1 cellular context compared by ENCODE assay signal in the genomic region with DNA sequence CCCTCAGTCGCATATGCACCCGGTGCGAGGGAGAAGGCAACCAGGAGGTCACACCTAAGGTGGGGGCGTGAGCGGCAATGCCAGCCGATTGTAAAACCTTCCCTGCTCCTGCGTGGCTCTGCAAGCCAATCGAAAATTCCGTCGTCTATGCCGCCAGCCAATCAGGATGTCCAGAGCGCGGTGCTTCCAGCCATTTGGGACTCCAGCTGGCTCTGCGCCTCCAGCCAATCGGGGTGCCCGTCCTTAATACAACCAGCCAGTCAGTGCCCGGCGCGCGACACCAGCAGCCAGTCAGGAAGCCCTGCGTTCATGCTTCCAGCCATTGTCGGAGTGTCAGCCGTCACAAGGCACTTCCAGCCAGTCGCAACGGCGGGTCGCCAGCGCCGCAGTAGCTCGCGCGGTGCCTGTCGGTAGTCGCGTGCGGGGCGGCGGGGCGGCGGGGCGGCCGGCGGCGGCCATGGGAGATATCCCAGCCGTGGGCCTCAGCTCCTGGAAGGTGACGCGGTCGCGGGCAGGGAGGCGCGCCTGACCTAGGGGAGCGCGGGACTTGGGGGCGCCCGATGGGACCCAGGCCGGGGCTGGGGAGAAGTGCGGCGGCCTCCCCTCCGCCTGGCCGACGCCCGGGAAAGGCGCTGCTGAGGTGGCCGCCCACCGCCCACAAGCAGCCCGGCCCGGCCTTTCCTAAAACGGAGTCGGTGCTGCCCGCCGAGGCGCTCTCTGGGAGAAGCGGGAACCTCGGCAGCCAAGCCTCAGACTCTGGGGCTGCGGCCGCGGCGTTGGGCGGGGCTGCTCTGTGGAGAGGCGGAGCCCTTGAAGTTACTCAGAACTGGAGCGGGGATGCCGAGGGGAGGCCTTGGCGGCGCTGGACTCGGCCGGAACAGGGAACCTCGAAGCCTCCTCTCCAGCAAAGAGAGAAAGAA.
TF ChIP-seq lines count a peak whose summit lies in the region.

TSS of gene AKR1E2 (plus strand) at position 340 of the 920 bp plus-strand sequence. CDS start at position 458, 118 bp downstream.

TF ChIP-seq in K562, 482 proteins besides CTCF, POLR2A, EP300 and RAD21 (continued from another document and continues in another):
- TF ChIP-seq, protein P1, sequence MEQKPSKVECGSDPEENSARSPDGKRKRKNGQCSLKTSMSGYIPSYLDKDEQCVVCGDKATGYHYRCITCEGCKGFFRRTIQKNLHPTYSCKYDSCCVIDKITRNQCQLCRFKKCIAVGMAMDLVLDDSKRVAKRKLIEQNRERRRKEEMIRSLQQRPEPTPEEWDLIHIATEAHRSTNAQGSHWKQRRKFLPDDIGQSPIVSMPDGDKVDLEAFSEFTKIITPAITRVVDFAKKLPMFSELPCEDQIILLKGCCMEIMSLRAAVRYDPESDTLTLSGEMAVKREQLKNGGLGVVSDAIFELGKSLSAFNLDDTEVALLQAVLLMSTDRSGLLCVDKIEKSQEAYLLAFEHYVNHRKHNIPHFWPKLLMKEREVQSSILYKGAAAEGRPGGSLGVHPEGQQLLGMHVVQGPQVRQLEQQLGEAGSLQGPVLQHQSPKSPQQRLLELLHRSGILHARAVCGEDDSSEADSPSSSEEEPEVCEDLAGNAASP (IDR thresholded peaks at IDR 0.05): no peak
- TF ChIP-seq HDAC1 (IDR thresholded peaks at IDR 0.05) (no peak), ZNF584 (CRISPR knock-in tag; IDR thresholded peaks at IDR 0.05; ENCODE audit: low read depth) (peak; percentile 94), MCM7 (IDR thresholded peaks at IDR 0.05) (no peak), ZNF561 (CRISPR knock-in tag; conservative IDR thresholded peaks at IDR 0.05) (no peak), ZNF318 (IDR thresholded peaks at IDR 0.05; ENCODE audit: borderline replicate concordance in 1 of 2, low read depth in 1 of 2) (no peak), ZNF184 (CRISPR knock-in tag; IDR thresholded peaks at IDR 0.05) (no peak), TFAM (CRISPR knock-in tag; conservative IDR thresholded peaks at IDR 0.05) (no peak), CCAR2 (IDR thresholded peaks at IDR 0.05; ENCODE audit: low read depth, low read length) (no peak), ZNF445 (CRISPR knock-in tag; IDR thresholded peaks at IDR 0.05; ENCODE audit: low read depth) (no peak), HMG20B (CRISPR knock-in tag; IDR thresholded peaks at IDR 0.05) (no peak), ZNF232 (CRISPR knock-in tag; IDR thresholded peaks at IDR 0.05) (0 out of 2 replicates have a peak, but pooled peaks have one; percentile 55), SFPQ (IDR thresholded peaks at IDR 0.05; ENCODE audit: low read depth, low read length) (no peak), CAMTA2 (CRISPR knock-in tag; conservative IDR thresholded peaks at IDR 0.05) (no peak), ZNF780A (CRISPR knock-in tag; IDR thresholded peaks at IDR 0.05) (no peak), CEBPG (CRISPR knock-in tag; IDR thresholded peaks at IDR 0.05) (no peak), CEBPG (tag; conservative IDR thresholded peaks at IDR 0.05 in 1 of 2, IDR thresholded peaks at IDR 0.05 in 1 of 2) (no peak), ZSCAN32 (CRISPR knock-in tag; IDR thresholded peaks at IDR 0.05) (no peak)
- TF ChIP-seq, protein P2, sequence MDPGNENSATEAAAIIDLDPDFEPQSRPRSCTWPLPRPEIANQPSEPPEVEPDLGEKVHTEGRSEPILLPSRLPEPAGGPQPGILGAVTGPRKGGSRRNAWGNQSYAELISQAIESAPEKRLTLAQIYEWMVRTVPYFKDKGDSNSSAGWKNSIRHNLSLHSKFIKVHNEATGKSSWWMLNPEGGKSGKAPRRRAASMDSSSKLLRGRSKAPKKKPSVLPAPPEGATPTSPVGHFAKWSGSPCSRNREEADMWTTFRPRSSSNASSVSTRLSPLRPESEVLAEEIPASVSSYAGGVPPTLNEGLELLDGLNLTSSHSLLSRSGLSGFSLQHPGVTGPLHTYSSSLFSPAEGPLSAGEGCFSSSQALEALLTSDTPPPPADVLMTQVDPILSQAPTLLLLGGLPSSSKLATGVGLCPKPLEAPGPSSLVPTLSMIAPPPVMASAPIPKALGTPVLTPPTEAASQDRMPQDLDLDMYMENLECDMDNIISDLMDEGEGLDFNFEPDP (CRISPR knock-in tag; IDR thresholded peaks at IDR 0.05): no peak; the same call in 1 of the 2 replicates
- TF ChIP-seq, protein P3, sequence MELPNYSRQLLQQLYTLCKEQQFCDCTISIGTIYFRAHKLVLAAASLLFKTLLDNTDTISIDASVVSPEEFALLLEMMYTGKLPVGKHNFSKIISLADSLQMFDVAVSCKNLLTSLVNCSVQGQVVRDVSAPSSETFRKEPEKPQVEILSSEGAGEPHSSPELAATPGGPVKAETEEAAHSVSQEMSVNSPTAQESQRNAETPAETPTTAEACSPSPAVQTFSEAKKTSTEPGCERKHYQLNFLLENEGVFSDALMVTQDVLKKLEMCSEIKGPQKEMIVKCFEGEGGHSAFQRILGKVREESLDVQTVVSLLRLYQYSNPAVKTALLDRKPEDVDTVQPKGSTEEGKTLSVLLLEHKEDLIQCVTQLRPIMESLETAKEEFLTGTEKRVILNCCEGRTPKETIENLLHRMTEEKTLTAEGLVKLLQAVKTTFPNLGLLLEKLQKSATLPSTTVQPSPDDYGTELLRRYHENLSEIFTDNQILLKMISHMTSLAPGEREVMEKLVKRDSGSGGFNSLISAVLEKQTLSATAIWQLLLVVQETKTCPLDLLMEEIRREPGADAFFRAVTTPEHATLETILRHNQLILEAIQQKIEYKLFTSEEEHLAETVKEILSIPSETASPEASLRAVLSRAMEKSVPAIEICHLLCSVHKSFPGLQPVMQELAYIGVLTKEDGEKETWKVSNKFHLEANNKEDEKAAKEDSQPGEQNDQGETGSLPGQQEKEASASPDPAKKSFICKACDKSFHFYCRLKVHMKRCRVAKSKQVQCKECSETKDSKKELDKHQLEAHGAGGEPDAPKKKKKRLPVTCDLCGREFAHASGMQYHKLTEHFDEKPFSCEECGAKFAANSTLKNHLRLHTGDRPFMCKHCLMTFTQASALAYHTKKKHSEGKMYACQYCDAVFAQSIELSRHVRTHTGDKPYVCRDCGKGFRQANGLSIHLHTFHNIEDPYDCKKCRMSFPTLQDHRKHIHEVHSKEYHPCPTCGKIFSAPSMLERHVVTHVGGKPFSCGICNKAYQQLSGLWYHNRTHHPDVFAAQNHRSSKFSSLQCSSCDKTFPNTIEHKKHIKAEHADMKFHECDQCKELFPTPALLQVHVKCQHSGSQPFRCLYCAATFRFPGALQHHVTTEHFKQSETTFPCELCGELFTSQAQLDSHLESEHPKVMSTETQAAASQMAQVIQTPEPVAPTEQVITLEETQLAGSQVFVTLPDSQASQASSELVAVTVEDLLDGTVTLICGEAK (IDR thresholded peaks at IDR 0.05): peak; percentile 52; the same call in 1 of the 2 replicates
- TF ChIP-seq, protein P3 (CRISPR knock-in tag; IDR thresholded peaks at IDR 0.05): no peak
- TF ChIP-seq, protein P4, sequence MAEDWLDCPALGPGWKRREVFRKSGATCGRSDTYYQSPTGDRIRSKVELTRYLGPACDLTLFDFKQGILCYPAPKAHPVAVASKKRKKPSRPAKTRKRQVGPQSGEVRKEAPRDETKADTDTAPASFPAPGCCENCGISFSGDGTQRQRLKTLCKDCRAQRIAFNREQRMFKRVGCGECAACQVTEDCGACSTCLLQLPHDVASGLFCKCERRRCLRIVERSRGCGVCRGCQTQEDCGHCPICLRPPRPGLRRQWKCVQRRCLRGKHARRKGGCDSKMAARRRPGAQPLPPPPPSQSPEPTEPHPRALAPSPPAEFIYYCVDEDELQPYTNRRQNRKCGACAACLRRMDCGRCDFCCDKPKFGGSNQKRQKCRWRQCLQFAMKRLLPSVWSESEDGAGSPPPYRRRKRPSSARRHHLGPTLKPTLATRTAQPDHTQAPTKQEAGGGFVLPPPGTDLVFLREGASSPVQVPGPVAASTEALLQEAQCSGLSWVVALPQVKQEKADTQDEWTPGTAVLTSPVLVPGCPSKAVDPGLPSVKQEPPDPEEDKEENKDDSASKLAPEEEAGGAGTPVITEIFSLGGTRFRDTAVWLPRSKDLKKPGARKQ (CRISPR knock-in tag; IDR thresholded peaks at IDR 0.05): no peak
